In genomic region chr2:20429528-20429927, GRCh38 we compare ENCODE assay signal across 8 cellular contexts. TPM values are rescaled to one million over a fixed set of nuclear protein-coding genes. Genes with fewer than 3 reads are reported as not detected.
DNase-seq lines count a peak whose midpoint lies in the region; ATAC-seq, FAIRE-seq and TF ChIP-seq lines count a peak whose summit lies in the region.

No MANE protein-coding gene starts in this region.

- no peak for DNase-seq in GM12891 (ENCODE audit: insufficient read length, low spot score)
- DNase-seq in keratinocyte (ENCODE audit: low read depth, low spot score) = no peak
- no peak for DNase-seq in SK-N-DZ (ENCODE audit: low spot score)
- DNase-seq in COR-L47 (lab: John Stamatoyannopoulos, UW) = no peak
- DNase-seq in NCI-H1436 (lab: John Stamatoyannopoulos, UW) = no peak
- no peak for DNase-seq in amniotic stem cell (lab: John Stamatoyannopoulos, UW)

- H3K27me3 ChIP-seq in keratinocyte (ENCODE audit: control insufficient read depth, extremely low read depth, insufficient read depth, low read length) = no peaks in the 10 kb centered on the region

- no peak overlapping the region for H3K27ac ChIP-seq in keratinocyte (ENCODE audit: control insufficient read depth, insufficient read depth, low read length)

- no peak overlapping the region for H3K9ac ChIP-seq in keratinocyte (ENCODE audit: control insufficient read depth, extremely low read depth, insufficient read depth, low read length)

- TF ChIP-seq POLR2A in GM12891 (IDR thresholded peaks at IDR 0.05; ENCODE audit: low read depth, low read length) = no peak

- no peaks in the 10 kb centered on the region for H3K9me1 ChIP-seq in keratinocyte (ENCODE audit: control insufficient read depth, extremely low read depth, insufficient read depth, low read length)

- H3K4me3 Mint-ChIP-seq in IgD-negative memory B cell = peak overlapping the region in 3 of 4 donors; percentile 41 to 77 (median 67)

- dilution Hi-C loops in keratinocyte (cut with MboI; ENCODE audit: extremely low pct_ligation_motif_present, low sequenced_read_pairs) = no loop called here

- peaks cover 6% of the 10 kb centered on the region for H3K27me3 Mint-ChIP-seq in IgD-negative memory B cell

- ATAC-seq in GM21528 (IDR thresholded peaks at IDR 0.05; ENCODE audit: low FRiP score, unreplicated experiment) = peak; percentile 57

- no peaks in the 10 kb centered on the region for H3K79me2 ChIP-seq in keratinocyte (ENCODE audit: control insufficient read depth, insufficient read depth, low read length)

- no peaks in the 10 kb centered on the region for H3K36me3 Mint-ChIP-seq in IgD-negative memory B cell

- peak; percentile 85 for FAIRE-seq in GM12891 (lab: Jason Lieb, UNC)
- FAIRE-seq in keratinocyte (lab: Jason Lieb, UNC) = no peak

- no peaks in the 10 kb centered on the region for H3K9me3 ChIP-seq in keratinocyte (ENCODE audit: control insufficient read depth, low read depth, low read length)

- peak overlapping the region; percentile 23 for H3K4me2 ChIP-seq in keratinocyte (ENCODE audit: control insufficient read depth, extremely low read depth, insufficient read depth, low read depth, low read length)

- peaks cover 38 to 52% (median 38%) of the 10 kb centered on the region in 3 donors for H3K4me1 Mint-ChIP-seq in IgD-negative memory B cell

- H3K36me3 ChIP-seq in keratinocyte (ENCODE audit: control insufficient read depth in 2 of 2, extremely low read depth in 1 of 2, insufficient read depth in 2 of 2, low read length in 2 of 2) = no peaks in the 10 kb centered on the region

- peak overlapping the region; percentile 79 to 93 (median 86) for H3K27ac Mint-ChIP-seq in IgD-negative memory B cell

- H3K9me3 Mint-ChIP-seq in IgD-negative memory B cell = peaks cover 0 to 2% (median 0%) of the 10 kb centered on the region in 3 donors

- H3K4me3 ChIP-seq in keratinocyte (ENCODE audit: control insufficient read depth in 2 of 3, extremely low read depth in 1 of 3, insufficient read depth in 2 of 3, low read depth in 1 of 3, low read length in 3 of 3) = no peak overlapping the region

- no peak overlapping the region for H2AFZ ChIP-seq in keratinocyte (ENCODE audit: control insufficient read depth, low read length)

- peaks cover 30% of the 10 kb centered on the region for H3K4me1 ChIP-seq in keratinocyte (ENCODE audit: control insufficient read depth, extremely low read depth, insufficient read depth, low read length)

- no peak for TF ChIP-seq CTCF in keratinocyte (optimal IDR thresholded peaks at IDR 0.05 in 1 of 3, IDR thresholded peaks at IDR 0.05 in 1 of 3, conservative IDR thresholded peaks at IDR 0.05 in 1 of 3; ENCODE audit: extremely low read depth in 1 of 3, insufficient read depth in 2 of 3, low read length in 3 of 3)

- H4K20me1 ChIP-seq in keratinocyte (ENCODE audit: control insufficient read depth, extremely low read depth, insufficient read depth, low read length) = no peaks in the 10 kb centered on the region

TF ChIP-seq in GM12891, 5 proteins besides CTCF, POLR2A, EP300 and RAD21:
- no peak for TF ChIP-seq PAX5 (IDR thresholded peaks at IDR 0.05; ENCODE audit: insufficient read depth, low read length, severe bottlenecking)
- no peak for TF ChIP-seq POLR2AphosphoS5 (IDR thresholded peaks at IDR 0.05; ENCODE audit: low read depth, low read length)
- peak; percentile 78 for TF ChIP-seq SPI1 (IDR thresholded peaks at IDR 0.05; ENCODE audit: low read depth, low read length)
- no peak for TF ChIP-seq TAF1 (IDR thresholded peaks at IDR 0.05; ENCODE audit: low read depth, low read length)
TF ChIP-seq in GM12891: peak in this region for 1.

RNA-seq across cellular contexts. Expression of gene RHOB, which starts 17.3 kb away (rescaled TPM):
- polyA plus RNA-seq in GM12891 (2012; ENCODE audit: low read depth, missing spikeins) = 12.7 TPM
- 14.0 TPM for polyA plus RNA-seq in IgD-negative memory B cell
- 23.6 to 28.3 TPM (median 25.3 TPM) in 3 replicates for polyA plus RNA-seq in keratinocyte
- 11.8 TPM for polyA plus RNA-seq in keratinocyte (2011; ENCODE audit: low read depth)
- polyA plus RNA-seq in keratinocyte (2011; cell fraction: cytosol; rRNA removed) = 28.6 and 40.6 TPM in 2 replicates
- polyA plus RNA-seq in keratinocyte (2011; cell fraction: nucleus; rRNA removed) = 63.1 and 77.2 TPM in 2 replicates
- 33.7 and 39.0 TPM in 2 replicates for polyA plus RNA-seq in keratinocyte (2012; ENCODE audit: low replicate concordance)
- 10.1 to 14.7 TPM (median 11.8 TPM) in 3 replicates for polyA minus RNA-seq in keratinocyte
- polyA minus RNA-seq in keratinocyte (2011; cell fraction: cytosol; rRNA and poly(A)+ RNA removed) = 58.5 TPM
- polyA minus RNA-seq in keratinocyte (2011; cell fraction: nucleus; rRNA and poly(A)+ RNA removed) = 48.5 and 52.4 TPM in 2 replicates
- polyA plus RNA-seq in SK-N-DZ (2014; cell fraction: cytosol; rRNA removed) = 17.7 and 26.5 TPM in 2 replicates
- 11.5 and 17.1 TPM in 2 replicates for polyA plus RNA-seq in SK-N-DZ (2014; cell fraction: nucleus; rRNA removed)
